ENCODE assay signal across 1 cellular context in the genomic region with DNA sequence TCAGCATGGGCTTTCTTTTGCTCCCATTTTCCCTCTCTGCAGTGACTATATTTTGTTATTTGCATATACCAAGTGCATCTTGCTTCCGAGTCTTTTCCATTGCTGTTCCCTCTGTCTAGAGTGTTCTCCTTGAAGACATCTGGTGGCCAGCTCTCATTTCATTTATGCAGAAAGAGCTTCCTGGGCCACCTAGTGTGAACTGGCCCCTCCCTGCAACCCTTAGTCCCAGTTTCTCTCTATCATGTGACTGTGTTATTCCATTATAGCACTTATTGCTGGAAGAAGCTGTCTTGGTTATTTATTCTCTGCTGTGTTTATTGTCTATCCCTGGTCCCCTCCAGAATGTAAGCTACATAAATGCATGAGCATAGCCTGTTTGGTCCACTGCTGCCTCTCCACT.
TF ChIP-seq lines count a peak whose summit lies in the region.

No MANE protein-coding gene starts in this region.

TF ChIP-seq in H1, 55 proteins besides CTCF, POLR2A, EP300 and RAD21 (continued from another document):
- TF ChIP-seq GTF2F1 (IDR thresholded peaks at IDR 0.05; ENCODE audit: borderline replicate concordance, low read depth, low read length) (no peak), NANOG (IDR thresholded peaks at IDR 0.05; ENCODE audit: insufficient read depth, low read depth, low read length, poor library complexity, severe bottlenecking) (no peak), BRCA1 (IDR thresholded peaks at IDR 0.05; ENCODE audit: low read depth, low read length) (no peak), ASH2L (IDR thresholded peaks at IDR 0.05; ENCODE audit: low read length) (no peak), SIX5 (IDR thresholded peaks at IDR 0.05; ENCODE audit: low read depth, low read length) (no peak), CBX5 (IDR thresholded peaks at IDR 0.05; ENCODE audit: low read depth, low read length) (no peak), FOSL1 (IDR thresholded peaks at IDR 0.05; ENCODE audit: insufficient read depth, low read depth, low read length) (no peak), KDM5A (IDR thresholded peaks at IDR 0.05; ENCODE audit: low read length) (no peak), GABPA (IDR thresholded peaks at IDR 0.05; ENCODE audit: borderline replicate concordance, insufficient read depth, low read length) (no peak), EGR1 (IDR thresholded peaks at IDR 0.05; ENCODE audit: borderline replicate concordance, low read depth, low read length) (no peak), SIN3A (conservative IDR thresholded peaks at IDR 0.05 in 1 of 2, IDR thresholded peaks at IDR 0.05 in 1 of 2; ENCODE audit: low read depth in 1 of 2, low read length in 2 of 2) (no peak)
- TF ChIP-seq, protein P1, sequence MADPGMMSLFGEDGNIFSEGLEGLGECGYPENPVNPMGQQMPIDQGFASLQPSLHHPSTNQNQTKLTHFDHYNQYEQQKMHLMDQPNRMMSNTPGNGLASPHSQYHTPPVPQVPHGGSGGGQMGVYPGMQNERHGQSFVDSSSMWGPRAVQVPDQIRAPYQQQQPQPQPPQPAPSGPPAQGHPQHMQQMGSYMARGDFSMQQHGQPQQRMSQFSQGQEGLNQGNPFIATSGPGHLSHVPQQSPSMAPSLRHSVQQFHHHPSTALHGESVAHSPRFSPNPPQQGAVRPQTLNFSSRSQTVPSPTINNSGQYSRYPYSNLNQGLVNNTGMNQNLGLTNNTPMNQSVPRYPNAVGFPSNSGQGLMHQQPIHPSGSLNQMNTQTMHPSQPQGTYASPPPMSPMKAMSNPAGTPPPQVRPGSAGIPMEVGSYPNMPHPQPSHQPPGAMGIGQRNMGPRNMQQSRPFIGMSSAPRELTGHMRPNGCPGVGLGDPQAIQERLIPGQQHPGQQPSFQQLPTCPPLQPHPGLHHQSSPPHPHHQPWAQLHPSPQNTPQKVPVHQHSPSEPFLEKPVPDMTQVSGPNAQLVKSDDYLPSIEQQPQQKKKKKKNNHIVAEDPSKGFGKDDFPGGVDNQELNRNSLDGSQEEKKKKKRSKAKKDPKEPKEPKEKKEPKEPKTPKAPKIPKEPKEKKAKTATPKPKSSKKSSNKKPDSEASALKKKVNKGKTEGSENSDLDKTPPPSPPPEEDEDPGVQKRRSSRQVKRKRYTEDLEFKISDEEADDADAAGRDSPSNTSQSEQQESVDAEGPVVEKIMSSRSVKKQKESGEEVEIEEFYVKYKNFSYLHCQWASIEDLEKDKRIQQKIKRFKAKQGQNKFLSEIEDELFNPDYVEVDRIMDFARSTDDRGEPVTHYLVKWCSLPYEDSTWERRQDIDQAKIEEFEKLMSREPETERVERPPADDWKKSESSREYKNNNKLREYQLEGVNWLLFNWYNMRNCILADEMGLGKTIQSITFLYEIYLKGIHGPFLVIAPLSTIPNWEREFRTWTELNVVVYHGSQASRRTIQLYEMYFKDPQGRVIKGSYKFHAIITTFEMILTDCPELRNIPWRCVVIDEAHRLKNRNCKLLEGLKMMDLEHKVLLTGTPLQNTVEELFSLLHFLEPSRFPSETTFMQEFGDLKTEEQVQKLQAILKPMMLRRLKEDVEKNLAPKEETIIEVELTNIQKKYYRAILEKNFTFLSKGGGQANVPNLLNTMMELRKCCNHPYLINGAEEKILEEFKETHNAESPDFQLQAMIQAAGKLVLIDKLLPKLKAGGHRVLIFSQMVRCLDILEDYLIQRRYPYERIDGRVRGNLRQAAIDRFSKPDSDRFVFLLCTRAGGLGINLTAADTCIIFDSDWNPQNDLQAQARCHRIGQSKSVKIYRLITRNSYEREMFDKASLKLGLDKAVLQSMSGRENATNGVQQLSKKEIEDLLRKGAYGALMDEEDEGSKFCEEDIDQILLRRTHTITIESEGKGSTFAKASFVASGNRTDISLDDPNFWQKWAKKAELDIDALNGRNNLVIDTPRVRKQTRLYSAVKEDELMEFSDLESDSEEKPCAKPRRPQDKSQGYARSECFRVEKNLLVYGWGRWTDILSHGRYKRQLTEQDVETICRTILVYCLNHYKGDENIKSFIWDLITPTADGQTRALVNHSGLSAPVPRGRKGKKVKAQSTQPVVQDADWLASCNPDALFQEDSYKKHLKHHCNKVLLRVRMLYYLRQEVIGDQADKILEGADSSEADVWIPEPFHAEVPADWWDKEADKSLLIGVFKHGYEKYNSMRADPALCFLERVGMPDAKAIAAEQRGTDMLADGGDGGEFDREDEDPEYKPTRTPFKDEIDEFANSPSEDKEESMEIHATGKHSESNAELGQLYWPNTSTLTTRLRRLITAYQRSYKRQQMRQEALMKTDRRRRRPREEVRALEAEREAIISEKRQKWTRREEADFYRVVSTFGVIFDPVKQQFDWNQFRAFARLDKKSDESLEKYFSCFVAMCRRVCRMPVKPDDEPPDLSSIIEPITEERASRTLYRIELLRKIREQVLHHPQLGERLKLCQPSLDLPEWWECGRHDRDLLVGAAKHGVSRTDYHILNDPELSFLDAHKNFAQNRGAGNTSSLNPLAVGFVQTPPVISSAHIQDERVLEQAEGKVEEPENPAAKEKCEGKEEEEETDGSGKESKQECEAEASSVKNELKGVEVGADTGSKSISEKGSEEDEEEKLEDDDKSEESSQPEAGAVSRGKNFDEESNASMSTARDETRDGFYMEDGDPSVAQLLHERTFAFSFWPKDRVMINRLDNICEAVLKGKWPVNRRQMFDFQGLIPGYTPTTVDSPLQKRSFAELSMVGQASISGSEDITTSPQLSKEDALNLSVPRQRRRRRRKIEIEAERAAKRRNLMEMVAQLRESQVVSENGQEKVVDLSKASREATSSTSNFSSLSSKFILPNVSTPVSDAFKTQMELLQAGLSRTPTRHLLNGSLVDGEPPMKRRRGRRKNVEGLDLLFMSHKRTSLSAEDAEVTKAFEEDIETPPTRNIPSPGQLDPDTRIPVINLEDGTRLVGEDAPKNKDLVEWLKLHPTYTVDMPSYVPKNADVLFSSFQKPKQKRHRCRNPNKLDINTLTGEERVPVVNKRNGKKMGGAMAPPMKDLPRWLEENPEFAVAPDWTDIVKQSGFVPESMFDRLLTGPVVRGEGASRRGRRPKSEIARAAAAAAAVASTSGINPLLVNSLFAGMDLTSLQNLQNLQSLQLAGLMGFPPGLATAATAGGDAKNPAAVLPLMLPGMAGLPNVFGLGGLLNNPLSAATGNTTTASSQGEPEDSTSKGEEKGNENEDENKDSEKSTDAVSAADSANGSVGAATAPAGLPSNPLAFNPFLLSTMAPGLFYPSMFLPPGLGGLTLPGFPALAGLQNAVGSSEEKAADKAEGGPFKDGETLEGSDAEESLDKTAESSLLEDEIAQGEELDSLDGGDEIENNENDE (IDR thresholded peaks at IDR 0.05; ENCODE audit: insufficient replicate concordance, low read length), result no peak
- TF ChIP-seq, protein P2, sequence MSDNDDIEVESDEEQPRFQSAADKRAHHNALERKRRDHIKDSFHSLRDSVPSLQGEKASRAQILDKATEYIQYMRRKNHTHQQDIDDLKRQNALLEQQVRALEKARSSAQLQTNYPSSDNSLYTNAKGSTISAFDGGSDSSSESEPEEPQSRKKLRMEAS (IDR thresholded peaks at IDR 0.05), result no peak
